ENCODE assay signal across 1 cellular context in the genomic region with DNA sequence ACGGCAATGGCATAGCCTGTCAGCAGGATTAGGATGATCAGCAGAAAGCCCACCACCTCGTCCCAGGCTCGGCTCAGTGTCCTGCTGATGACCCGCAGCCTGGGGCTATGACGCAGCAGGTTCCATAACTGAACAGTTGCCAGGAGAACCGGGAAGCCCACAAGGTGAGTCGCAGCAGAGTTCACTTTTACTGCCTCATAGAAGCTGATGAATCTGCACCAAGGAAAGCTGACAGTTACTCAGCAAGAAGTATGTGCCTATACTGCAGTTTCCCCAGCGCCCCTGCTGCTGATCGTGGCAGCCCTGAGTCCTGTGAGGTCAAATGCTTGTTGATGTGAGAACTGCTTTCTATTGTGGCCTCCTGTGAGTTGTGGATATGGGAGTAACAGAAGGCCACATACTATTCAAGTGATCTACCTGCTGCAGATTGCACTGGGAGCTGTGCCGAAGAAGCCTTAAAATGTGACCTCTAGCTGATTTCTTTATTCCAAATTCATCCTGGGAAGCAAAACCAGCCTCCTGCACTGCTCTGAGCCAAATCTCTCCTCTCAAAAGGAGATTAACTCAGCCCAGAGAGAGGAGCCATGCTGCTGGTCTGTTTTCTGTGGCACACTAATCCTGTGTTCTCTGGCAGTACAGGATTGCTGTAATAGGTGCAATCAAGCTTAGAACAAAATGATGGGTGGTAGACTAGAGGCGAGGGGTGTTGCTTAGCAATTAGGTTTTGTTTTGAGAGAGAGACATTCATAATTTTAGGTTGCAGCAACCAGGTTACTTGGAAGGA.
TF ChIP-seq lines count a peak whose summit lies in the region.

No MANE protein-coding gene starts in this region.

TF ChIP-seq in K562, 482 proteins besides CTCF, POLR2A, EP300 and RAD21:
- TF ChIP-seq, protein P1, sequence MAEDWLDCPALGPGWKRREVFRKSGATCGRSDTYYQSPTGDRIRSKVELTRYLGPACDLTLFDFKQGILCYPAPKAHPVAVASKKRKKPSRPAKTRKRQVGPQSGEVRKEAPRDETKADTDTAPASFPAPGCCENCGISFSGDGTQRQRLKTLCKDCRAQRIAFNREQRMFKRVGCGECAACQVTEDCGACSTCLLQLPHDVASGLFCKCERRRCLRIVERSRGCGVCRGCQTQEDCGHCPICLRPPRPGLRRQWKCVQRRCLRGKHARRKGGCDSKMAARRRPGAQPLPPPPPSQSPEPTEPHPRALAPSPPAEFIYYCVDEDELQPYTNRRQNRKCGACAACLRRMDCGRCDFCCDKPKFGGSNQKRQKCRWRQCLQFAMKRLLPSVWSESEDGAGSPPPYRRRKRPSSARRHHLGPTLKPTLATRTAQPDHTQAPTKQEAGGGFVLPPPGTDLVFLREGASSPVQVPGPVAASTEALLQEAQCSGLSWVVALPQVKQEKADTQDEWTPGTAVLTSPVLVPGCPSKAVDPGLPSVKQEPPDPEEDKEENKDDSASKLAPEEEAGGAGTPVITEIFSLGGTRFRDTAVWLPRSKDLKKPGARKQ (CRISPR knock-in tag; IDR thresholded peaks at IDR 0.05) = no peak
- peak; percentile 58 for TF ChIP-seq ZNF316 (IDR thresholded peaks at IDR 0.05)
- TF ChIP-seq CREM (IDR thresholded peaks at IDR 0.05; ENCODE audit: low read depth) = no peak
- TF ChIP-seq MAFK (IDR thresholded peaks at IDR 0.05; ENCODE audit: low read length) = peak; percentile 20; the same call in 1 of the 2 replicates
- TF ChIP-seq ATF1 (CRISPR knock-in tag; IDR thresholded peaks at IDR 0.05) = no peak
- 0 out of 2 replicates have a peak, but pooled peaks have one; percentile 14 for TF ChIP-seq ATF1 (tag; IDR thresholded peaks at IDR 0.05)
- TF ChIP-seq RFX1 (IDR thresholded peaks at IDR 0.05) = peak; percentile 66
- peak; percentile 17; the same call in 1 of the 2 replicates for TF ChIP-seq CTBP1 (IDR thresholded peaks at IDR 0.05; ENCODE audit: borderline replicate concordance)
- peak; percentile 33 for TF ChIP-seq POLR2G (IDR thresholded peaks at IDR 0.05; ENCODE audit: low read depth, low read length)
- no peak for TF ChIP-seq NR2C2 (CRISPR knock-in tag; IDR thresholded peaks at IDR 0.05)
- TF ChIP-seq NR2C2 (tag; IDR thresholded peaks at IDR 0.05) = 0 out of 2 replicates have a peak, but pooled peaks have one; percentile 23
- 0 out of 2 replicates have a peak, but pooled peaks have one; percentile 13 for TF ChIP-seq MAFG (tag; conservative IDR thresholded peaks at IDR 0.05)
- peak; percentile 39; the same call in 1 of the 2 replicates for TF ChIP-seq CREB1 (IDR thresholded peaks at IDR 0.05)
- no peak for TF ChIP-seq CREB1 (CRISPR knock-in tag; IDR thresholded peaks at IDR 0.05)
- no peak for TF ChIP-seq TBP (optimal IDR thresholded peaks at IDR 0.05; ENCODE audit: low read depth, low read length)
- no peak for TF ChIP-seq ZKSCAN1 (IDR thresholded peaks at IDR 0.05; ENCODE audit: low read depth, low read length)
- TF ChIP-seq RFX5 (IDR thresholded peaks at IDR 0.05; ENCODE audit: low read depth, low read length) = no peak
- TF ChIP-seq NFE2 (IDR thresholded peaks at IDR 0.05; ENCODE audit: low read depth) = peak; percentile 66
- TF ChIP-seq SAFB2 (IDR thresholded peaks at IDR 0.05; ENCODE audit: borderline replicate concordance, low read depth, low read length, severe bottlenecking) = no peak
- peak; percentile 74 for TF ChIP-seq C11orf30 (IDR thresholded peaks at IDR 0.05; ENCODE audit: low read depth)
- no peak for TF ChIP-seq ZNF197 (CRISPR knock-in tag; IDR thresholded peaks at IDR 0.05; ENCODE audit: low read depth)
